Comparison of ENCODE assay signal across 28 cellular contexts in genomic region chr20:32436968-32437367, GRCh38.
"Had no signal": no experiment of that assay in that cellular context is flagged by ENCODE, and none has a peak within 500 bp of the region (broad histone marks: within the 10 kb centered on the region; RNA-seq: fewer than 3 reads in every experiment).

No MANE protein-coding gene starts in this region.

- H3K9me3 ChIP-seq: adrenal gland, breast epithelium, MG63, SK-N-SH had no signal

- H3K4me1 ChIP-seq: breast epithelium had no signal

- H3K27me3 Mint-ChIP-seq: activated naive CD8-positive, alpha-beta T cell treated with anti-CD3 and anti-CD28 coated beads, Interleukin-2, amount 10 ng/mL, durations not matched to agents 7 days and 5 days; activated T-helper 17 cell treated with anti-CD3 and anti-CD28 coated beads, Interleukin-2, amount 50 U/mL, for 72 hours had no signal

- DNase-seq: activated CD4-positive, alpha-beta T cell treated with anti-CD3 and anti-CD28 coated beads for 4 hours; activated CD4-positive, alpha-beta T cell treated with anti-CD3 and anti-CD28 coated beads, Interleukin-2, amount 50 U/mL, for 48 hours; activated CD4-positive, CD25-positive, alpha-beta regulatory T cell; activated gamma-delta T cell; activated naive CD8-positive, alpha-beta T cell treated with anti-CD3 and anti-CD28 coated beads, Interleukin-2, amount 10 ng/mL, durations not matched to agents 7 days and 5 days; activated T-cell treated with anti-CD3 and anti-CD28 coated beads for 4 hours; activated T-cell treated with anti-CD3 and anti-CD28 coated beads, Interleukin-2, amount 50 U/mL, for 48 hours; anterior cingulate cortex; caudate nucleus; MG63; MV-4-11; NCI-H1092 treated with DMSO at 0.1 percent for 48 hours; NCI-H1417 treated with DMSO at 0.1 percent for 48 hours; NCI-H1694; NCI-H2029; NCI-H2107; NCI-H2171 treated with DMSO at 0.1 percent for 48 hours; NCI-H345; NCI-H510A; NCI-H526 treated with DMSO at 0.1 percent for 48 hours; NCI-H82 had no signal

- ATAC-seq: activated T-helper 17 cell treated with anti-CD3 and anti-CD28 coated beads, Interleukin-2, amount 50 U/mL, for 72 hours; Right ventricle myocardium inferior had no signal

- H3K4me3 ChIP-seq: adrenal gland, breast epithelium, MG63 had no signal

- H3K27ac Mint-ChIP-seq: activated naive CD8-positive, alpha-beta T cell treated with anti-CD3 and anti-CD28 coated beads, Interleukin-2, amount 10 ng/mL, durations not matched to agents 7 days and 5 days; activated T-helper 17 cell treated with anti-CD3 and anti-CD28 coated beads, Interleukin-2, amount 50 U/mL, for 72 hours had no signal

- H3K27me3 ChIP-seq: adrenal gland, breast epithelium, MG63 had no signal

- H3K4me3 Mint-ChIP-seq: activated naive CD4-positive, alpha-beta T cell treated with anti-CD3 and anti-CD28 coated beads for 36 hours; activated naive CD8-positive, alpha-beta T cell treated with anti-CD3 and anti-CD28 coated beads, Interleukin-2, amount 10 ng/mL, durations not matched to agents 7 days and 5 days; activated T-helper 17 cell treated with anti-CD3 and anti-CD28 coated beads, Interleukin-2, amount 50 U/mL, for 72 hours had no signal

- H3K9me3 Mint-ChIP-seq: activated naive CD4-positive, alpha-beta T cell treated with anti-CD3 and anti-CD28 coated beads for 36 hours; activated naive CD8-positive, alpha-beta T cell treated with anti-CD3 and anti-CD28 coated beads, Interleukin-2, amount 10 ng/mL, durations not matched to agents 7 days and 5 days; activated T-helper 17 cell treated with anti-CD3 and anti-CD28 coated beads, Interleukin-2, amount 50 U/mL, for 72 hours had no signal

- H3K27ac ChIP-seq: breast epithelium, VCaP had no signal

- H3K9ac ChIP-seq: SK-N-SH had no signal

- H3K4me2 ChIP-seq: SK-N-SH had no signal
